ENCODE assay signal across 8 cellular contexts in the genomic region with DNA sequence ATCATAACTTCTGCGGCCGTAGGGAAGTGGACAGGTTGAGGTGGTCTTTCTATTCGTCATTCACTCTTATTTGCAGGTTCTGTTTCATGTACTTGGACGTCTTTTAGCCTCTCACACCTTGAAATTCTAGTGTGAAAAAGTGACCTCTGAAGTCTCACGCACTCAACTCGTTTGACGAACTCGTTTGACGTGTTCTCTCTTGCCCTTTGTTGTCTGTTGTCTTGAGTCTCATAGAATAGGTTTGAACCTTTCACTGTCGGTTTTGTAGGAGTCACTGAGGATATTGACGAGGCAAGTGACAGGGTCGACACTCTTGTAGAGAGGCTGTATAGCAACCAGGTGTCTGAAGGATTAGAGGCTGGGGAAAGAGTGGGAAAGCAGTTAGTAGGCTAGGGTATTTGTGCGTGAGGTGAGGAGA. TPM values are rescaled to one million over a fixed set of nuclear protein-coding genes. Genes with fewer than 3 reads are reported as not detected.
DNase-seq lines count a peak whose midpoint lies in the region; ATAC-seq and TF ChIP-seq lines count a peak whose summit lies in the region.

No MANE protein-coding gene starts in this region.

- peak overlapping the region; percentile 89 for H3K4me3 ChIP-seq in CD4-positive, CD25-positive, alpha-beta regulatory T cell (ENCODE audit: low read depth, low read length)
- H3K4me3 ChIP-seq in upper lobe of right lung = peak overlapping the region; percentile 88

- H3K4me1 ChIP-seq in CD4-positive, CD25-positive, alpha-beta regulatory T cell (ENCODE audit: control insufficient read depth, insufficient read depth, low read length, poor library complexity, severe bottlenecking) = peaks cover 43% of the 10 kb centered on the region
- H3K4me1 ChIP-seq in upper lobe of right lung = peaks cover 20% of the 10 kb centered on the region

- peaks cover 15 to 45% (median 31%) of the 10 kb centered on the region in 4 donors for H3K4me1 Mint-ChIP-seq in CD4-positive, CD25-positive, alpha-beta regulatory T cell

- no peaks in the 10 kb centered on the region for H3K36me3 Mint-ChIP-seq in CD4-positive, CD25-positive, alpha-beta regulatory T cell

- H3K9me3 Mint-ChIP-seq in CD4-positive, CD25-positive, alpha-beta regulatory T cell = no peaks in the 10 kb centered on the region

- CTCF ChIA-PET in HEK293T (lab: Yijun Ruan, JAX) = no interaction called here
- CTCF ChIA-PET in RWPE1 (lab: Yijun Ruan, JAX) = interaction anchor here (0.5 to 0.6 kb wide), 2 partner anchors 111 to 393 kb away, joined by 3 to 4 read pairs; no protein-coding TSS in a partner anchor

- intact Hi-C loops in upper lobe of right lung (cut with DNase I) = no loop called here

- H3K27me3 Mint-ChIP-seq in CD4-positive, CD25-positive, alpha-beta regulatory T cell = peaks cover 4% of the 10 kb centered on the region

- peak overlapping the region; percentile 88 to 96 (median 91) for H3K4me3 Mint-ChIP-seq in CD4-positive, CD25-positive, alpha-beta regulatory T cell

- DNase-seq in CD4-positive, CD25-positive, alpha-beta regulatory T cell = peak; percentile 19 to 72 (median 62)
- DNase-seq in HEK293T (ENCODE audit: extremely low spot score) (no peak), RWPE1 (ENCODE audit: low spot score) (peak; percentile 21), lung microvascular endothelial cell (ENCODE audit: low read depth in 2 of 2) (peak; percentile 40 to 43), upper lobe of right lung (no peak)
- DNase-seq in central memory CD4-positive, alpha-beta T cell = peak; percentile 75

- peak overlapping the region; percentile 70 to 97 (median 93) for H3K27ac Mint-ChIP-seq in CD4-positive, CD25-positive, alpha-beta regulatory T cell

- POLR2A ChIA-PET in HEK293T (lab: Yijun Ruan, JAX) (interaction anchor here (0.8 to 2.1 kb wide), 8 partner anchors 8 to 523 kb away, joined by 3 to 7 read pairs (median 4); no protein-coding TSS in a partner anchor), RWPE1 (lab: Yijun Ruan, JAX; ENCODE audit: low non-redundant PET) (interaction anchor here (0.8 kb wide), 1 partner anchor 99 kb away, joined by 4 read pairs; no protein-coding TSS in a partner anchor)

- H3K9me3 ChIP-seq in CD4-positive, CD25-positive, alpha-beta regulatory T cell (ENCODE audit: control insufficient read depth in 2 of 2, low read length in 2 of 2) = no peaks in the 10 kb centered on the region
- H3K9me3 ChIP-seq in upper lobe of right lung = no peaks in the 10 kb centered on the region

- no peaks in the 10 kb centered on the region for H3K36me3 ChIP-seq in CD4-positive, CD25-positive, alpha-beta regulatory T cell (ENCODE audit: control insufficient read depth, insufficient read depth, low read length)
- H3K36me3 ChIP-seq in upper lobe of right lung = no peaks in the 10 kb centered on the region

- no peak for ATAC-seq in CD4-positive, CD25-positive, alpha-beta regulatory T cell (ENCODE audit: low read depth in 2 of 2)
- no peak for ATAC-seq in upper lobe of right lung
- ATAC-seq in HG02571 (IDR thresholded peaks at IDR 0.05; ENCODE audit: unreplicated experiment) = no peak
- no peak for ATAC-seq in GM21825 (IDR thresholded peaks at IDR 0.05; ENCODE audit: unreplicated experiment)

- TF ChIP-seq CTCF in RWPE1 (conservative IDR thresholded peaks at IDR 0.05; ENCODE audit: low read depth) = no peak
- no peak for TF ChIP-seq CTCF in upper lobe of right lung (IDR thresholded peaks at IDR 0.05)

- H3K27me3 ChIP-seq in CD4-positive, CD25-positive, alpha-beta regulatory T cell (ENCODE audit: control insufficient read depth, insufficient read depth, low read length) = no peaks in the 10 kb centered on the region
- no peaks in the 10 kb centered on the region for H3K27me3 ChIP-seq in upper lobe of right lung

- H3K27ac ChIP-seq in CD4-positive, CD25-positive, alpha-beta regulatory T cell (ENCODE audit: insufficient read depth, low read length, poor library complexity, severe bottlenecking) = peak overlapping the region; percentile 98
- H3K27ac ChIP-seq in RWPE1 (peak overlapping the region; percentile 96), upper lobe of right lung (peak overlapping the region; percentile 95)

TF ChIP-seq in HEK293T, 16 proteins besides CTCF, POLR2A, EP300 and RAD21:
- TF ChIP-seq, protein P1, sequence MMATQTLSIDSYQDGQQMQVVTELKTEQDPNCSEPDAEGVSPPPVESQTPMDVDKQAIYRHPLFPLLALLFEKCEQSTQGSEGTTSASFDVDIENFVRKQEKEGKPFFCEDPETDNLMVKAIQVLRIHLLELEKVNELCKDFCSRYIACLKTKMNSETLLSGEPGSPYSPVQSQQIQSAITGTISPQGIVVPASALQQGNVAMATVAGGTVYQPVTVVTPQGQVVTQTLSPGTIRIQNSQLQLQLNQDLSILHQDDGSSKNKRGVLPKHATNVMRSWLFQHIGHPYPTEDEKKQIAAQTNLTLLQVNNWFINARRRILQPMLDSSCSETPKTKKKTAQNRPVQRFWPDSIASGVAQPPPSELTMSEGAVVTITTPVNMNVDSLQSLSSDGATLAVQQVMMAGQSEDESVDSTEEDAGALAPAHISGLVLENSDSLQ (IDR thresholded peaks at IDR 0.05) = peak; percentile 36; the same call in 1 of the 2 replicates
- TF ChIP-seq CTBP1 (IDR thresholded peaks at IDR 0.05; ENCODE audit: borderline replicate concordance) = no peak

RNA-seq across cellular contexts. Expression of a gene that starts 1.1 kb away (rescaled TPM):
- 48.6 TPM for total RNA-seq in CD4-positive, CD25-positive, alpha-beta regulatory T cell
- polyA plus RNA-seq in CD4-positive, CD25-positive, alpha-beta regulatory T cell = 10 to 100 TPM; 12.7 to 20.4 (median 17.2) TPM
- total RNA-seq in lung microvascular endothelial cell (14.2 and 19.2 TPM in 2 replicates), upper lobe of right lung (63.0 TPM)

Comparison
In these comparisons a context has a peak if more than half of its experiments do, and no peak if none do; other contexts are left out.
1. DNase-seq: peak in CD4-positive, CD25-positive, alpha-beta regulatory T cell (3 of 3), RWPE1 (single experiment), central memory CD4-positive, alpha-beta T cell (single experiment) and lung microvascular endothelial cell (2 of 2); none in HEK293T (single experiment) and upper lobe of right lung (single experiment).
2. Peak in every context shown above with its lines, with median percentiles within 50 percentile points of each other: H3K27ac ChIP-seq.